Comparison of ENCODE assay signal across 8 cellular contexts in the genomic region with DNA sequence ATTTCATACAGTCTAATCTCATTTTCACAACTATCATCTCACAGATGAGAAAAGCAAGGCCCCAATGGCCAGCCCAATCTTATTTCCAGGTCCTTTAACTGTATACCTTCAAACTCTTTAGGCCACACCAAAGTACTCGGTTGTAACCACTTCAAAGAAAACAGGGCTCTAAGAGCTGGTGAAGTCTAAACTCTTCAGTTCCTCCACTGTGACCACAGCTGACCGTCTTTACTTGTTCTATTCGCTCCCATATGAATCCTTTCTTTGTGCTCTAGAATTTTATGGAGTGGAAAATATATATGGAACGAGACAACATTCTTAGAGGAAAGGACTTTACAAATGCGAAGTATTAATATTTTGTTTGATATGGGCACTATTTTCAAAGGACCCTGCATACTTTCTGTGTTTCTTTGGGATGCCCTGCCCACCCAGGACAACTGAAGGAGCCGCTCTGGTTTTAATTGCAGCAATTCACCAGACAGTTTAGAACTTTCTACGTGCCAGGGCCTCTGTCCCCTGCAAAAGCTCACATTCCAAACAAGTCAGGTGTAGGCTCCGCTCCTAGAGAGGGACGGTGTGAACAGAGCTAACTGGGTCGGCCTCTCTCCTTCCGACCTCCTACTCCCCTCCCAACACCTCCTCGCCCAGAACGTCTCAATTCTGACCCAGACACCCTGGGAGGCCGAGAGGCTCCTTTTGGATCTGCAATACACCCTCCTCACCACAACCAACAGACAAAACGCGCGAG. TPM values are rescaled to one million over a fixed set of nuclear protein-coding genes. Genes with fewer than 3 reads are reported as not detected.
DNase-seq lines count a peak whose midpoint lies in the region; ATAC-seq, FAIRE-seq and TF ChIP-seq lines count a peak whose summit lies in the region.

No MANE protein-coding gene starts in this region.

- SMC1A ChIA-PET in GM12878 (lab: Charles Lee; ENCODE audit: uncharacterized antibody, unreplicated experiment): interaction anchor here (0.6 to 39.2 kb wide), 12 partner anchors 8 to 196 kb away, joined by 3 to 1399 read pairs (median 4); partner anchors contain the start of gene MR1

- peak overlapping the region; percentile 94 for H3K4me3 ChIP-seq in GM12878
- peak overlapping the region; percentile 74 to 85 for H3K4me3 ChIP-seq in tibial artery

- intact Hi-C loops in GM12878 (cut with micrococcal nuclease; ENCODE audit: unreplicated experiment) (no loop called here), left colon (cut with DNase I, micrococcal nuclease) (no loop called here), tibial artery (cut with DNase I; ENCODE audit: low total_unique reads) (no loop called here)

- H3K9ac ChIP-seq in GM12878 (ENCODE audit: control insufficient read depth, insufficient read depth, low read length): peak overlapping the region; percentile 77

- ATAC-seq in GM12878 (peak; percentile 51), left colon (peak; percentile 34), HG03039 (IDR thresholded peaks at IDR 0.05; ENCODE audit: unreplicated experiment) (no peak)

- in situ Hi-C loops in GM12878 (cut with MboI): no loop called here

- DNase-seq in GM10266 (ENCODE audit: extremely low spot score) (peak; percentile 50), HT-29 (ENCODE audit: low spot score) (peak; percentile 44), GM12878 (ENCODE audit: low read depth, low spot score) (no peak), left colon (no peak), tibial artery (no peak), amygdala (lab: John Stamatoyannopoulos, UW) (no peak), erythroblast (lab: John Stamatoyannopoulos, UW) (no peak)

- no peak for TF ChIP-seq RAD21 in GM12878 (IDR thresholded peaks at IDR 0.05; ENCODE audit: insufficient read depth, low read depth, low read length)

- H3K36me3 ChIP-seq in GM12878 (ENCODE audit: control insufficient read depth in 2 of 2, insufficient read depth in 2 of 2, low read length in 1 of 2) (no peaks in the 10 kb centered on the region), tibial artery (no peaks in the 10 kb centered on the region)

- RAD21 ChIA-PET in GM12878 (lab: Charles Lee; ENCODE audit: unreplicated experiment): interaction anchor here (1.1 to 26.9 kb wide), 9 partner anchors 13 to 83 kb away, joined by 3 to 966 read pairs (median 11); partner anchors contain the start of gene MR1

- H2AFZ ChIP-seq in GM12878 (ENCODE audit: control insufficient read depth, low read depth, low read length): no peak overlapping the region

- TF ChIP-seq POLR2A in GM12878 (IDR thresholded peaks at IDR 0.05; ENCODE audit: low read depth, low read length) (no peak), erythroblast (IDR thresholded peaks at IDR 0.05; ENCODE audit: low read length) (no peak)

- peak overlapping the region; percentile 83 for H3K4me2 ChIP-seq in GM12878 (ENCODE audit: control insufficient read depth, insufficient read depth)

- H3K27me3 ChIP-seq in GM12878 (replicated peaks in 1 of 2; ENCODE audit: control insufficient read depth in 2 of 2, insufficient read depth in 2 of 2, low read length in 1 of 2): no peaks in the 10 kb centered on the region
- H3K27me3 ChIP-seq in tibial artery: no peaks in the 10 kb centered on the region

- no peak for FAIRE-seq in GM12878 (lab: Jason Lieb, UNC)

- 25% methylated on average over 17 of the region's 17 CpGs for WGBS in GM12878 (ENCODE audit: insufficient coverage, insufficient replicate concordance, low lambda C conversion rate, missing lambda C conversion rate)

- H3K79me2 ChIP-seq in GM12878 (ENCODE audit: control insufficient read depth, insufficient read depth, low read length): peaks cover 3% of the 10 kb centered on the region

- no peak for TF ChIP-seq EP300 in GM12878 (IDR thresholded peaks at IDR 0.05; ENCODE audit: borderline replicate concordance in 1 of 2, control insufficient read depth in 1 of 2, low read depth in 2 of 2, low read length in 2 of 2)

- H4K20me1 ChIP-seq in GM12878 (ENCODE audit: control insufficient read depth, insufficient read depth): no peaks in the 10 kb centered on the region

- H3K9me3 ChIP-seq in GM12878 (replicated peaks; ENCODE audit: control insufficient read depth, insufficient read depth, low read length) (no peaks in the 10 kb centered on the region), tibial artery (no peaks in the 10 kb centered on the region)

- POLR2A ChIA-PET in GM12878 (lab: Charles Lee): interaction anchor here (1.1 to 16.3 kb wide), 12 partner anchors 8 to 67 kb away, joined by 3 to 256 read pairs (median 11); partner anchors contain the start of gene IER5

- BruUV-seq in GM12878 (replicated peaks; lab: Mats Ljungman, UMichigan): no TSS peak

- CTCF ChIA-PET in GM12878 (lab: Yijun Ruan, JAX): interaction anchor here (1.1 to 38.4 kb wide), 7 partner anchors 7 to 66 kb away, joined by 3 to 1067 read pairs (median 10); no protein-coding TSS in a partner anchor

- no peak for TF ChIP-seq CTCF in GM10266 (IDR thresholded peaks at IDR 0.05; ENCODE audit: control insufficient read depth, insufficient read depth, low read depth, missing control alignments)
- TF ChIP-seq CTCF in GM12878 (IDR thresholded peaks at IDR 0.05 in 2 of 3, conservative IDR thresholded peaks at IDR 0.05 in 1 of 3; ENCODE audit: control insufficient read depth in 2 of 3, extremely low read depth in 1 of 3, insufficient read depth in 1 of 3, low read depth in 3 of 3, low read length in 3 of 3): no peak
- TF ChIP-seq CTCF in tibial artery (IDR thresholded peaks at IDR 0.05): peak in 1 of 2 experiments; percentile 23

- peak overlapping the region; percentile 70 for H3K27ac ChIP-seq in GM12878 (ENCODE audit: control insufficient read depth, insufficient read depth)
- peak overlapping the region; percentile 78 to 81 for H3K27ac ChIP-seq in tibial artery

- H3K4me1 ChIP-seq in GM12878 (ENCODE audit: control insufficient read depth, insufficient read depth, low read length) (peaks cover 55% of the 10 kb centered on the region), tibial artery (peaks cover 0 to 25% (median 17%) of the 10 kb centered on the region in 4 donors)

TF ChIP-seq in GM12878, 131 proteins besides CTCF, POLR2A, EP300 and RAD21 (continues in another document):
- no peak for TF ChIP-seq EZH2 (IDR thresholded peaks at IDR 0.05; ENCODE audit: borderline replicate concordance, control insufficient read depth, low read depth, low read length)
- peak; percentile 96 for TF ChIP-seq RUNX3 (IDR thresholded peaks at IDR 0.05; ENCODE audit: low read length)
- TF ChIP-seq MTA3 (IDR thresholded peaks at IDR 0.05; ENCODE audit: borderline replicate concordance, low read length): 0 out of 2 replicates have a peak, but pooled peaks have one; percentile 16
- TF ChIP-seq CBFB (IDR thresholded peaks at IDR 0.05; ENCODE audit: low read depth): 0 out of 2 replicates have a peak, but pooled peaks have one; percentile 28
- 0 out of 2 replicates have a peak, but pooled peaks have one; percentile 43 for TF ChIP-seq NFIC (IDR thresholded peaks at IDR 0.05; ENCODE audit: low read depth, low read length)
- 0 out of 2 replicates have a peak, but pooled peaks have one; percentile 19 for TF ChIP-seq NKRF (conservative IDR thresholded peaks at IDR 0.05)
- peak; percentile 20; the same call in 1 of the 2 replicates for TF ChIP-seq MTA2 (IDR thresholded peaks at IDR 0.05; ENCODE audit: low read depth)
- TF ChIP-seq, protein P1, sequence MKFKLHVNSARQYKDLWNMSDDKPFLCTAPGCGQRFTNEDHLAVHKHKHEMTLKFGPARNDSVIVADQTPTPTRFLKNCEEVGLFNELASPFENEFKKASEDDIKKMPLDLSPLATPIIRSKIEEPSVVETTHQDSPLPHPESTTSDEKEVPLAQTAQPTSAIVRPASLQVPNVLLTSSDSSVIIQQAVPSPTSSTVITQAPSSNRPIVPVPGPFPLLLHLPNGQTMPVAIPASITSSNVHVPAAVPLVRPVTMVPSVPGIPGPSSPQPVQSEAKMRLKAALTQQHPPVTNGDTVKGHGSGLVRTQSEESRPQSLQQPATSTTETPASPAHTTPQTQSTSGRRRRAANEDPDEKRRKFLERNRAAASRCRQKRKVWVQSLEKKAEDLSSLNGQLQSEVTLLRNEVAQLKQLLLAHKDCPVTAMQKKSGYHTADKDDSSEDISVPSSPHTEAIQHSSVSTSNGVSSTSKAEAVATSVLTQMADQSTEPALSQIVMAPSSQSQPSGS (IDR thresholded peaks at IDR 0.05; ENCODE audit: low read length): no peak

RNA-seq across cellular contexts. Expression of gene IER5, which starts 15.7 kb away (rescaled TPM):
- 53.3 and 53.7 TPM in 2 replicates for total RNA-seq in HT-29 (2014; rRNA removed; shearing (Covaris generic))
- total RNA-seq in GM12878 (2013; cell fraction: nucleolus; rRNA removed): 88.8 and 93.7 TPM in 2 replicates
- total RNA-seq in GM12878 (2014; rRNA removed) (65.4 and 69.4 TPM in 2 replicates), GM12878 (2014; rRNA removed; fragmentation: Illumina TruSeq; extraction: Trizol) (32.7 and 34.9 TPM in 2 replicates), GM12878 (2021) (73.9 and 75.2 TPM in 2 replicates), left colon (10 to 100 TPM; 13.8 to 19.8 TPM)
- polyA plus RNA-seq in GM12878 (2011; ENCODE audit: low read depth): 6.6 TPM
- polyA plus RNA-seq in GM12878 (2011; rRNA removed) (36.4 and 44.1 TPM in 2 replicates), GM12878 (2014; fragmentation: Illumina TruSeq; extraction: Trizol) (22.4 and 26.2 TPM in 2 replicates), GM12878 (2014; fragmentation: Nextera tagmentation; extraction: Ambion mirVana) (10 to 100 TPM in 1 of 2 experiments, 1 to 10 TPM in 1; 6.2 to 19.5 TPM), GM12878 (2014; rRNA removed) (52.3 and 62.0 TPM in 2 replicates), GM12878 (2016; fragmentation: Nextera tagmentation; extraction: Ambion mirVana) (10 to 100 TPM in 1 of 2 experiments, 1 to 10 TPM in 1; 4.3 to 11.7 TPM)
- polyA plus RNA-seq in GM12878 (2011; cell fraction: cytosol; rRNA removed): 32.3 and 38.9 TPM in 2 replicates
- 59.7 and 70.4 TPM in 2 replicates for polyA plus RNA-seq in GM12878 (2011; cell fraction: nucleus; rRNA removed)
- 24.5 and 28.7 TPM in 2 replicates for polyA plus RNA-seq in GM12878 (2012)
- 30.4 and 44.0 TPM in 2 replicates for polyA minus RNA-seq in GM12878 (2011; rRNA and poly(A)+ RNA removed)
- 24.5 TPM in 2 replicates for polyA minus RNA-seq in GM12878 (2011; cell fraction: cytosol; rRNA and poly(A)+ RNA removed)
- 69.0 and 99.9 TPM in 2 replicates for polyA minus RNA-seq in GM12878 (2011; cell fraction: nucleus; rRNA and poly(A)+ RNA removed)

Comparison
In these comparisons a context has a peak if more than half of its experiments do, and no peak if none do; other contexts are left out.
1. DNase-seq: peak in GM10266 (single experiment) and HT-29 (single experiment); none in GM12878 (single experiment), left colon (0 of 2), tibial artery (0 of 2), amygdala (0 of 56) and erythroblast (0 of 2).